Comparison of ENCODE assay signal across 13 cellular contexts in the genomic region with DNA sequence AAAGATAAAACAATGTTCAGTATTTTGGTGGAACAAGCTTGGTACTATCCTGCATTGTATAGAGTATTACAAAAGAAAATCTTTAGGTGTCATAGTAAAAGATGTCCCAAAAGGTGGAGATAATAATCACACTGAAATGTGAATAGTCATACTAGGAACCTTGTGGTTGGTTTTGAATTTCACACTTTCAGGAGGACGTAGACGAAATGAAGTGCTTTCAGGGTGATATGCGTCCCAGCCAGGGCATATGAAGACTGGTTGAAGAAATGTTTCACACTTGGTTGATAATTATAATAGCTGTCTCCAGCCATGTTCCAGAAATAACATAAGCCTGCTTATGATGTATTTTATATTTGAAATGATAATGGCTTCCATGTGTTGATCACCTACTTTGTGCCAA.
DNase-seq lines count a peak whose midpoint lies in the region; ATAC-seq and TF ChIP-seq lines count a peak whose summit lies in the region.
"Had no signal": no experiment of that assay in that cellular context is flagged by ENCODE, and none has a peak within 500 bp of the region (broad histone marks: within the 10 kb centered on the region; RNA-seq: fewer than 3 reads in every experiment).

No MANE protein-coding gene starts in this region.

- TF ChIP-seq CTCF in GM10266 (IDR thresholded peaks at IDR 0.05; ENCODE audit: control insufficient read depth, insufficient read depth, low read depth, missing control alignments) (no peak), omental fat pad (IDR thresholded peaks at IDR 0.05) (no peak)

- ATAC-seq in GM19035 (IDR thresholded peaks at IDR 0.05; ENCODE audit: unreplicated experiment) (peak; percentile 84), HG02623 (IDR thresholded peaks at IDR 0.05; ENCODE audit: unreplicated experiment) (peak; percentile 58), HG03571 (IDR thresholded peaks at IDR 0.05; ENCODE audit: unreplicated experiment) (peak; percentile 90), omental fat pad (ENCODE audit: low FRiP score) (no peak)

- DNase-seq in GM10266 (ENCODE audit: extremely low spot score): peak; percentile 48
- no peak for DNase-seq in HuH-7 (ENCODE audit: low spot score)
- no peak for DNase-seq in activated effector memory CD4-positive, alpha-beta T cell treated with anti-CD3 and anti-CD28 coated beads, Interleukin-2, amount 50 U/mL, for 16 hours
- DNase-seq in omental fat pad (ENCODE audit: low spot score): no peak
- no peak for DNase-seq in DMS153 treated with DMSO at 0.1 percent for 48 hours (lab: John Stamatoyannopoulos, UW; ENCODE audit: unreplicated experiment)
- DNase-seq: islet precursor cell; NCI-H526; nephron progenitor cell; SK-N-SH; stimulated activated CD4-positive, alpha-beta T cell treated with anti-CD3 and anti-CD28 coated beads, Interleukin-12 subunit alpha, Interleukin-12 subunit beta, amount 100 ng/mL, for 4 hours had no signal
